14 cellular contexts compared by ENCODE assay signal in the genomic region with DNA sequence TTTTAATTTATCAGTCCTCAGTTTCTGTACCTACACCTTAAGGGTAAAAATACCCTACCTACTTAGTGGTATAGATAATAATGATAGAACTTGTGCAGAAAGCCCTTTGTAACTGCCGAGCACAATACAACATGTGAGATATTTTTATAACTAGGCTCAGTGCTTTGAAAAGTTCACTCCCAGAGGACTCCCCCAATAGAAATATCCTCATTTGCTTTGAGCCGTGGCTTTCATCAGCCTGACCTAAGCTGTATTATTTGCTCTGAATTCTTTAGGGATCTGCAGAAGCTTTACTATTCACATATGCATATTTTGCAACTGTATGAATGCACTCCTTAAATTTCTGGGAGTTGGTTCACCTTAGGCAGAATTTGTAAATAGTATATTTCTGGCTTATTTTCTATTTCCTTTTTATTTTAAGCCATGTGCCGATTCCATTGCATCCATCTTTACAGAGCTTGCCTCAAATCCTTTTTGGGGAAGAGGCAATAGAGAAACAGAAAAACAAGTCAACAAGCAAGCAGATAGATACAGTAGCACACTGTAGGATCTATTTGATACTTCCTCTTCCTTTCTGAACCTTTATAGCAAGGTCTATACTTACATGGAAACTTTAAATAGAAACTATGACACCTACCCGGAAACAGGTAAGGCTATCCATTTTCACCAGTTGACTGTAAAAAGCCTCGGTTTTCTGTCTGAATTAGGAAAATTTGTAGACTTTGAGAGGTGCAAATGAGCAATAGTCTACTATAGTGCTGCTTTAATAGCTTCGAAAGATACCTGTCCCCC.
DNase-seq lines count a peak whose midpoint lies in the region; ATAC-seq, FAIRE-seq and TF ChIP-seq lines count a peak whose summit lies in the region.
"Had no signal": no experiment of that assay in that cellular context is flagged by ENCODE, and none has a peak within 500 bp of the region (broad histone marks: within the 10 kb centered on the region; RNA-seq: fewer than 3 reads in every experiment).

No MANE protein-coding gene starts in this region.

- peak overlapping the region; percentile 55 for H3K4me2 ChIP-seq in OCI-LY7 (ENCODE audit: low read length)
- H3K4me2 ChIP-seq: KMS-11 had no signal

- TF ChIP-seq POLR2A in GM12892 (IDR thresholded peaks at IDR 0.05; ENCODE audit: low read depth, low read length), result no peak

- FAIRE-seq in GM12892 (lab: Jason Lieb, UNC), result peak; percentile 84

- H3K27me3 ChIP-seq in left ventricle myocardium inferior (ENCODE audit: low read depth), result no peaks in the 10 kb centered on the region
- H3K27me3 ChIP-seq: vagina had no signal

- H3K9me3 ChIP-seq in OCI-LY7 (ENCODE audit: low read length) (no peaks in the 10 kb centered on the region), left ventricle myocardium inferior (replicated peaks) (no peaks in the 10 kb centered on the region)
- H3K9me3 ChIP-seq: vagina had no signal

- ATAC-seq in GM21367 (IDR thresholded peaks at IDR 0.05; ENCODE audit: unreplicated experiment), result peak; percentile 83
- ATAC-seq in HG03103 (IDR thresholded peaks at IDR 0.05; ENCODE audit: low read depth, unreplicated experiment), result peak; percentile 90
- no peak for ATAC-seq in GM18907 (IDR thresholded peaks at IDR 0.05; ENCODE audit: unreplicated experiment)

- H3K79me2 ChIP-seq in OCI-LY7 (ENCODE audit: insufficient read depth, low read depth, low read length), result no peaks in the 10 kb centered on the region

- H2AFZ ChIP-seq in OCI-LY7 (ENCODE audit: low read length), result peak overlapping the region; percentile 64; the same call in 1 of the 2 replicates

- BruUV-seq in OCI-LY7 (replicated peaks; lab: Mats Ljungman, UMichigan), result no TSS peak

- POLR2A ChIA-PET in OCI-LY7 (lab: Charles Lee), result interaction anchor here (0.5 to 1.4 kb wide), 5 partner anchors 9 to 73 kb away, joined by 3 to 5 read pairs (median 4); no protein-coding TSS in a partner anchor

- H3K36me3 ChIP-seq in OCI-LY7 (ENCODE audit: insufficient read depth, low read length), result no peaks in the 10 kb centered on the region
- H3K36me3 ChIP-seq in left ventricle myocardium inferior, result no peaks in the 10 kb centered on the region
- H3K36me3 ChIP-seq: vagina had no signal

- no peaks in the 10 kb centered on the region for H3K9me2 ChIP-seq in OCI-LY7 (ENCODE audit: insufficient read depth, low read length)

- CTCF ChIA-PET in OCI-LY7 (lab: Charles Lee; ENCODE audit: unreplicated experiment), result no interaction called here

- TF ChIP-seq CTCF in OCI-LY7 (conservative IDR thresholded peaks at IDR 0.05; ENCODE audit: low read length) (no peak), left ventricle myocardium inferior (IDR thresholded peaks at IDR 0.05; ENCODE audit: borderline replicate concordance) (no peak)

- DNase-seq in GM12892 (ENCODE audit: insufficient read length), result peak; percentile 5
- peak; percentile 25 for DNase-seq in OCI-LY7 (ENCODE audit: low spot score)
- no peak for DNase-seq in DMS53 (lab: John Stamatoyannopoulos, UW)
- DNase-seq in left ventricle myocardium inferior, result no peak
- DNase-seq in NK-92 treated with Interleukin-12 subunit alpha and Interleukin-12 subunit beta, amount 100 ng/mL, for 24 hours (lab: John Stamatoyannopoulos, UW), result no peak
- DNase-seq: cortex of kidney, glutamatergic neuron, NCI-H1417 treated with DMSO at 0.1 percent for 48 hours, NCI-H446 treated with DMSO at 0.1 percent for 48 hours had no signal

- intact Hi-C loops in OCI-LY7 (cut with micrococcal nuclease; ENCODE audit: unreplicated experiment), result no loop called here
- intact Hi-C loops in left ventricle myocardium inferior (cut with micrococcal nuclease), result no loop called here

- no peaks in the 10 kb centered on the region for H4K20me1 ChIP-seq in OCI-LY7 (ENCODE audit: insufficient read depth, low read length)

- H3K4me1 ChIP-seq in OCI-LY7 (ENCODE audit: insufficient read depth, low read length, poor library complexity, severe bottlenecking) (peaks cover 22% of the 10 kb centered on the region), left ventricle myocardium inferior (no peaks in the 10 kb centered on the region)
- H3K4me1 ChIP-seq: vagina had no signal

- H3K4me3 ChIP-seq in OCI-LY7 (ENCODE audit: low read depth, low read length, poor library complexity, severe bottlenecking) (peak overlapping the region; percentile 12), left ventricle myocardium inferior (no peak overlapping the region)
- H3K4me3 ChIP-seq: vagina had no signal

- H3K27ac ChIP-seq in OCI-LY7 (ENCODE audit: low read depth, low read length, poor library complexity, severe bottlenecking), result no peak overlapping the region
- no peak overlapping the region for H3K27ac ChIP-seq in left ventricle myocardium inferior (replicated peaks)
- H3K27ac ChIP-seq: KMS-11, vagina had no signal

Comparison
In these comparisons a context has a peak if more than half of its experiments do, and no peak if none do; other contexts are left out.
1. DNase-seq: peak in GM12892 (single experiment) and OCI-LY7 (single experiment); none in DMS53 (single experiment), left ventricle myocardium inferior (single experiment) and NK-92 treated with Interleukin-12 subunit alpha and Interleukin-12 subunit beta, amount 100 ng/mL, for 24 hours (single experiment).